Comparison of ENCODE assay signal across 1 cellular context in the genomic region with DNA sequence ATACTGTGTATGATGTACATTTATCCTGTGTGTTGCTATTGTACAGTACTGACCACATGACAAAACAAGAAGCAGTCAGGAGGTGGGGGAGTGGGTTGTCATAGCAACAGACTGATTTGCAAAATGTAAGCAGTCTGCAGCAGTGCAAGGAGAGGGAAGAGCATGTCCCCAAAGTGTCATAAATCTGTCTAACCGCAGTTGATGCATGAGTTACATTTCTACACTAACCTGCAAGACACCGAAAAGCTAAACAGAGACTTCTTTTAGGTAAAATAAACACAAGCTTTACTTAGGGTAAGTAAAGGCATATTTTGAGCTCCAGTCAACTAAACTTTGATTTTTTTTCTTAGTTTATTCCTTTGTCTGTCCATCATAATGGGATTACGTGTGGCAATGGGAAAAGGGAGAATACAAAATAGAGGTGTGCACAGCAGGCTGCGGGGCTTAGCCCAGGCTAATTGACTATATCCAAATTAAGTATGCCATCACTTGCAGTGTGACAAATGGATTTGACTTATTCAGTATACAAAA.
TF ChIP-seq lines count a peak whose summit lies in the region.

No MANE protein-coding gene starts in this region.

TF ChIP-seq in HEK293, 187 proteins besides CTCF, POLR2A, EP300 and RAD21 (continued from another document and continues in another):
- TF ChIP-seq, protein P1, sequence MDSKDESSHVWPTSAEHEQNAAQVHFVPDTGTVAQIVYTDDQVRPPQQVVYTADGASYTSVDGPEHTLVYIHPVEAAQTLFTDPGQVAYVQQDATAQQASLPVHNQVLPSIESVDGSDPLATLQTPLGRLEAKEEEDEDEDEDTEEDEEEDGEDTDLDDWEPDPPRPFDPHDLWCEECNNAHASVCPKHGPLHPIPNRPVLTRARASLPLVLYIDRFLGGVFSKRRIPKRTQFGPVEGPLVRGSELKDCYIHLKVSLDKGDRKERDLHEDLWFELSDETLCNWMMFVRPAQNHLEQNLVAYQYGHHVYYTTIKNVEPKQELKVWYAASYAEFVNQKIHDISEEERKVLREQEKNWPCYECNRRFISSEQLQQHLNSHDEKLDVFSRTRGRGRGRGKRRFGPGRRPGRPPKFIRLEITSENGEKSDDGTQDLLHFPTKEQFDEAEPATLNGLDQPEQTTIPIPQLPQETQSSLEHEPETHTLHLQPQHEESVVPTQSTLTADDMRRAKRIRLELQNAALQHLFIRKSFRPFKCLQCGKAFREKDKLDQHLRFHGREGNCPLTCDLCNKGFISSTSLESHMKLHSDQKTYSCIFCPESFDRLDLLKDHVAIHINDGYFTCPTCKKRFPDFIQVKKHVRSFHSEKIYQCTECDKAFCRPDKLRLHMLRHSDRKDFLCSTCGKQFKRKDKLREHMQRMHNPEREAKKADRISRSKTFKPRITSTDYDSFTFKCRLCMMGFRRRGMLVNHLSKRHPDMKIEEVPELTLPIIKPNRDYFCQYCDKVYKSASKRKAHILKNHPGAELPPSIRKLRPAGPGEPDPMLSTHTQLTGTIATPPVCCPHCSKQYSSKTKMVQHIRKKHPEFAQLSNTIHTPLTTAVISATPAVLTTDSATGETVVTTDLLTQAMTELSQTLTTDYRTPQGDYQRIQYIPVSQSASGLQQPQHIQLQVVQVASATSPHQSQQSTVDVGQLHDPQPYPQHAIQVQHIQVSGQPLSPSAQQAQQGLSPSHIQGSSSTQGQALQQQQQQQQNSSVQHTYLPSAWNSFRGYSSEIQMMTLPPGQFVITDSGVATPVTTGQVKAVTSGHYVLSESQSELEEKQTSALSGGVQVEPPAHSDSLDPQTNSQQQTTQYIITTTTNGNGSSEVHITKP (tag by site-specific recombination; IDR thresholded peaks at IDR 0.05): 0 out of 2 replicates have a peak, but pooled peaks have one; percentile 13
- no peak for TF ChIP-seq SCRT1 (tag by site-specific recombination; IDR thresholded peaks at IDR 0.05; ENCODE audit: borderline replicate concordance)
- TF ChIP-seq, protein P2, sequence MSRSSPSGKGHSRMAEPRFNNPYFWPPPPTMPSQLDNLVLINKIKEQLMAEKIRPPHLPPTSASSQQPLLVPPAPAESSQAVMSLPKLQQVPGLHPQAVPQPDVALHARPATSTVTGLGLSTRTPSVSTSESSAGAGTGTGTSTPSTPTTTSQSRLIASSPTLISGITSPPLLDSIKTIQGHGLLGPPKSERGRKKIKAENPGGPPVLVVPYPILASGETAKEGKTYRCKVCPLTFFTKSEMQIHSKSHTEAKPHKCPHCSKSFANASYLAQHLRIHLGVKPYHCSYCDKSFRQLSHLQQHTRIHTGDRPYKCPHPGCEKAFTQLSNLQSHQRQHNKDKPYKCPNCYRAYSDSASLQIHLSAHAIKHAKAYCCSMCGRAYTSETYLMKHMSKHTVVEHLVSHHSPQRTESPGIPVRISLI (tag by site-specific recombination; IDR thresholded peaks at IDR 0.05): 0 out of 2 replicates have a peak, but pooled peaks have one; percentile 41
- no peak for TF ChIP-seq GLI2 (tag by site-specific recombination; IDR thresholded peaks at IDR 0.05; ENCODE audit: borderline replicate concordance, low read depth)
- TF ChIP-seq, protein P3, sequence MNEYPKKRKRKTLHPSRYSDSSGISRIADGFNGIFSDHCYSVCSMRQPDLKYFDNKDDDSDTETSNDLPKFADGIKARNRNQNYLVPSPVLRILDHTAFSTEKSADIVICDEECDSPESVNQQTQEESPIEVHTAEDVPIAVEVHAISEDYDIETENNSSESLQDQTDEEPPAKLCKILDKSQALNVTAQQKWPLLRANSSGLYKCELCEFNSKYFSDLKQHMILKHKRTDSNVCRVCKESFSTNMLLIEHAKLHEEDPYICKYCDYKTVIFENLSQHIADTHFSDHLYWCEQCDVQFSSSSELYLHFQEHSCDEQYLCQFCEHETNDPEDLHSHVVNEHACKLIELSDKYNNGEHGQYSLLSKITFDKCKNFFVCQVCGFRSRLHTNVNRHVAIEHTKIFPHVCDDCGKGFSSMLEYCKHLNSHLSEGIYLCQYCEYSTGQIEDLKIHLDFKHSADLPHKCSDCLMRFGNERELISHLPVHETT (tag by site-specific recombination; IDR thresholded peaks at IDR 0.05): no peak
- peak; percentile 44; the same call in 1 of the 2 replicates for TF ChIP-seq ZNF561 (tag by site-specific recombination; IDR thresholded peaks at IDR 0.05; ENCODE audit: borderline replicate concordance)
- TF ChIP-seq, protein P4, sequence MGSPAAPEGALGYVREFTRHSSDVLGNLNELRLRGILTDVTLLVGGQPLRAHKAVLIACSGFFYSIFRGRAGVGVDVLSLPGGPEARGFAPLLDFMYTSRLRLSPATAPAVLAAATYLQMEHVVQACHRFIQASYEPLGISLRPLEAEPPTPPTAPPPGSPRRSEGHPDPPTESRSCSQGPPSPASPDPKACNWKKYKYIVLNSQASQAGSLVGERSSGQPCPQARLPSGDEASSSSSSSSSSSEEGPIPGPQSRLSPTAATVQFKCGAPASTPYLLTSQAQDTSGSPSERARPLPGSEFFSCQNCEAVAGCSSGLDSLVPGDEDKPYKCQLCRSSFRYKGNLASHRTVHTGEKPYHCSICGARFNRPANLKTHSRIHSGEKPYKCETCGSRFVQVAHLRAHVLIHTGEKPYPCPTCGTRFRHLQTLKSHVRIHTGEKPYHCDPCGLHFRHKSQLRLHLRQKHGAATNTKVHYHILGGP (tag by site-specific recombination; IDR thresholded peaks at IDR 0.05): peak; percentile 33; the same call in 1 of the 2 replicates
- TF ChIP-seq ZNF843 (tag by site-specific recombination; IDR thresholded peaks at IDR 0.05): peak; percentile 66
- TF ChIP-seq ZNF600 (tag by site-specific recombination; IDR thresholded peaks at IDR 0.05): no peak
- TF ChIP-seq KLF10 (tag by site-specific recombination; IDR thresholded peaks at IDR 0.05): peak; percentile 65; the same call in 1 of the 2 replicates
- no peak for TF ChIP-seq ZNF416 (tag by site-specific recombination; IDR thresholded peaks at IDR 0.05)
- TF ChIP-seq ZNF19 (tag by site-specific recombination; IDR thresholded peaks at IDR 0.05; ENCODE audit: low read depth): no peak
- TF ChIP-seq, protein P5, sequence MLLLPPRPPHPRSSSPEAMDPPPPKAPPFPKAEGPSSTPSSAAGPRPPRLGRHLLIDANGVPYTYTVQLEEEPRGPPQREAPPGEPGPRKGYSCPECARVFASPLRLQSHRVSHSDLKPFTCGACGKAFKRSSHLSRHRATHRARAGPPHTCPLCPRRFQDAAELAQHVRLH (tag by site-specific recombination; IDR thresholded peaks at IDR 0.05): no peak
- TF ChIP-seq ZNF366 (tag by site-specific recombination; conservative IDR thresholded peaks at IDR 0.05): peak; percentile 79
- no peak for TF ChIP-seq ZNF311 (tag by site-specific recombination; IDR thresholded peaks at IDR 0.05; ENCODE audit: borderline replicate concordance)
- TF ChIP-seq ZFP41 (tag by site-specific recombination; IDR thresholded peaks at IDR 0.05; ENCODE audit: borderline replicate concordance): no peak
- TF ChIP-seq, protein P6, sequence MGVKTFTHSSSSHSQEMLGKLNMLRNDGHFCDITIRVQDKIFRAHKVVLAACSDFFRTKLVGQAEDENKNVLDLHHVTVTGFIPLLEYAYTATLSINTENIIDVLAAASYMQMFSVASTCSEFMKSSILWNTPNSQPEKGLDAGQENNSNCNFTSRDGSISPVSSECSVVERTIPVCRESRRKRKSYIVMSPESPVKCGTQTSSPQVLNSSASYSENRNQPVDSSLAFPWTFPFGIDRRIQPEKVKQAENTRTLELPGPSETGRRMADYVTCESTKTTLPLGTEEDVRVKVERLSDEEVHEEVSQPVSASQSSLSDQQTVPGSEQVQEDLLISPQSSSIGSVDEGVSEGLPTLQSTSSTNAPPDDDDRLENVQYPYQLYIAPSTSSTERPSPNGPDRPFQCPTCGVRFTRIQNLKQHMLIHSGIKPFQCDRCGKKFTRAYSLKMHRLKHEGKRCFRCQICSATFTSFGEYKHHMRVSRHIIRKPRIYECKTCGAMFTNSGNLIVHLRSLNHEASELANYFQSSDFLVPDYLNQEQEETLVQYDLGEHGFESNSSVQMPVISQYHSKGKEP (tag by site-specific recombination; IDR thresholded peaks at IDR 0.05): peak; percentile 100
- peak; percentile 62 for TF ChIP-seq SP7 (tag by site-specific recombination; IDR thresholded peaks at IDR 0.05)
- TF ChIP-seq OSR2 (tag by site-specific recombination; IDR thresholded peaks at IDR 0.05): peak; percentile 50; the same call in 1 of the 2 replicates
- no peak for TF ChIP-seq ZNF202 (tag by site-specific recombination; IDR thresholded peaks at IDR 0.05; ENCODE audit: borderline replicate concordance)
- TF ChIP-seq IKZF3 (tag by site-specific recombination; IDR thresholded peaks at IDR 0.05): peak; percentile 41; the same call in 1 of the 2 replicates
- TF ChIP-seq, protein P7, sequence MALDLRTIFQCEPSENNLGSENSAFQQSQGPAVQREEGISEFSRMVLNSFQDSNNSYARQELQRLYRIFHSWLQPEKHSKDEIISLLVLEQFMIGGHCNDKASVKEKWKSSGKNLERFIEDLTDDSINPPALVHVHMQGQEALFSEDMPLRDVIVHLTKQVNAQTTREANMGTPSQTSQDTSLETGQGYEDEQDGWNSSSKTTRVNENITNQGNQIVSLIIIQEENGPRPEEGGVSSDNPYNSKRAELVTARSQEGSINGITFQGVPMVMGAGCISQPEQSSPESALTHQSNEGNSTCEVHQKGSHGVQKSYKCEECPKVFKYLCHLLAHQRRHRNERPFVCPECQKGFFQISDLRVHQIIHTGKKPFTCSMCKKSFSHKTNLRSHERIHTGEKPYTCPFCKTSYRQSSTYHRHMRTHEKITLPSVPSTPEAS (tag by site-specific recombination; IDR thresholded peaks at IDR 0.05): no peak
- peak; percentile 25; the same call in 1 of the 2 replicates for TF ChIP-seq RBAK (tag by site-specific recombination; IDR thresholded peaks at IDR 0.05)
- no peak for TF ChIP-seq EGR2 (tag by site-specific recombination; IDR thresholded peaks at IDR 0.05; ENCODE audit: low read depth)
- TF ChIP-seq ZNF324 (tag by site-specific recombination; IDR thresholded peaks at IDR 0.05): no peak
- TF ChIP-seq ZNF121 (tag by site-specific recombination; IDR thresholded peaks at IDR 0.05): no peak
- TF ChIP-seq ZNF768 (tag by site-specific recombination; IDR thresholded peaks at IDR 0.05): peak; percentile 55; the same call in 1 of the 2 replicates
- no peak for TF ChIP-seq ZNF112 (tag by site-specific recombination; IDR thresholded peaks at IDR 0.05)
- TF ChIP-seq HOXD13 (CRISPR knock-in tag; IDR thresholded peaks at IDR 0.05; ENCODE audit: borderline replicate concordance): no peak
- TF ChIP-seq, protein P8, sequence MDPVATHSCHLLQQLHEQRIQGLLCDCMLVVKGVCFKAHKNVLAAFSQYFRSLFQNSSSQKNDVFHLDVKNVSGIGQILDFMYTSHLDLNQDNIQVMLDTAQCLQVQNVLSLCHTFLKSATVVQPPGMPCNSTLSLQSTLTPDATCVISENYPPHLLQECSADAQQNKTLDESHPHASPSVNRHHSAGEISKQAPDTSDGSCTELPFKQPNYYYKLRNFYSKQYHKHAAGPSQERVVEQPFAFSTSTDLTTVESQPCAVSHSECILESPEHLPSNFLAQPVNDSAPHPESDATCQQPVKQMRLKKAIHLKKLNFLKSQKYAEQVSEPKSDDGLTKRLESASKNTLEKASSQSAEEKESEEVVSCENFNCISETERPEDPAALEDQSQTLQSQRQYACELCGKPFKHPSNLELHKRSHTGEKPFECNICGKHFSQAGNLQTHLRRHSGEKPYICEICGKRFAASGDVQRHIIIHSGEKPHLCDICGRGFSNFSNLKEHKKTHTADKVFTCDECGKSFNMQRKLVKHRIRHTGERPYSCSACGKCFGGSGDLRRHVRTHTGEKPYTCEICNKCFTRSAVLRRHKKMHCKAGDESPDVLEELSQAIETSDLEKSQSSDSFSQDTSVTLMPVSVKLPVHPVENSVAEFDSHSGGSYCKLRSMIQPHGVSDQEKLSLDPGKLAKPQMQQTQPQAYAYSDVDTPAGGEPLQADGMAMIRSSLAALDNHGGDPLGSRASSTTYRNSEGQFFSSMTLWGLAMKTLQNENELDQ (tag by site-specific recombination; IDR thresholded peaks at IDR 0.05; ENCODE audit: low read depth): no peak
- peak; percentile 68 for TF ChIP-seq ZBTB17 (tag by site-specific recombination; IDR thresholded peaks at IDR 0.05)
- TF ChIP-seq ZNF239 (tag by site-specific recombination; IDR thresholded peaks at IDR 0.05): no peak
- TF ChIP-seq, protein P9, sequence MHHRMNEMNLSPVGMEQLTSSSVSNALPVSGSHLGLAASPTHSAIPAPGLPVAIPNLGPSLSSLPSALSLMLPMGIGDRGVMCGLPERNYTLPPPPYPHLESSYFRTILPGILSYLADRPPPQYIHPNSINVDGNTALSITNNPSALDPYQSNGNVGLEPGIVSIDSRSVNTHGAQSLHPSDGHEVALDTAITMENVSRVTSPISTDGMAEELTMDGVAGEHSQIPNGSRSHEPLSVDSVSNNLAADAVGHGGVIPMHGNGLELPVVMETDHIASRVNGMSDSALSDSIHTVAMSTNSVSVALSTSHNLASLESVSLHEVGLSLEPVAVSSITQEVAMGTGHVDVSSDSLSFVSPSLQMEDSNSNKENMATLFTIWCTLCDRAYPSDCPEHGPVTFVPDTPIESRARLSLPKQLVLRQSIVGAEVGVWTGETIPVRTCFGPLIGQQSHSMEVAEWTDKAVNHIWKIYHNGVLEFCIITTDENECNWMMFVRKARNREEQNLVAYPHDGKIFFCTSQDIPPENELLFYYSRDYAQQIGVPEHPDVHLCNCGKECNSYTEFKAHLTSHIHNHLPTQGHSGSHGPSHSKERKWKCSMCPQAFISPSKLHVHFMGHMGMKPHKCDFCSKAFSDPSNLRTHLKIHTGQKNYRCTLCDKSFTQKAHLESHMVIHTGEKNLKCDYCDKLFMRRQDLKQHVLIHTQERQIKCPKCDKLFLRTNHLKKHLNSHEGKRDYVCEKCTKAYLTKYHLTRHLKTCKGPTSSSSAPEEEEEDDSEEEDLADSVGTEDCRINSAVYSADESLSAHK (tag by site-specific recombination; IDR thresholded peaks at IDR 0.05): 0 out of 2 replicates have a peak, but pooled peaks have one; percentile 22
- TF ChIP-seq ZNF530 (tag by site-specific recombination; IDR thresholded peaks at IDR 0.05; ENCODE audit: low read depth): no peak
- TF ChIP-seq ZNF2 (tag by site-specific recombination; IDR thresholded peaks at IDR 0.05): 0 out of 2 replicates have a peak, but pooled peaks have one; percentile 20
- TF ChIP-seq GLIS2 (tag by site-specific recombination; IDR thresholded peaks at IDR 0.05): no peak
- TF ChIP-seq, protein P10, sequence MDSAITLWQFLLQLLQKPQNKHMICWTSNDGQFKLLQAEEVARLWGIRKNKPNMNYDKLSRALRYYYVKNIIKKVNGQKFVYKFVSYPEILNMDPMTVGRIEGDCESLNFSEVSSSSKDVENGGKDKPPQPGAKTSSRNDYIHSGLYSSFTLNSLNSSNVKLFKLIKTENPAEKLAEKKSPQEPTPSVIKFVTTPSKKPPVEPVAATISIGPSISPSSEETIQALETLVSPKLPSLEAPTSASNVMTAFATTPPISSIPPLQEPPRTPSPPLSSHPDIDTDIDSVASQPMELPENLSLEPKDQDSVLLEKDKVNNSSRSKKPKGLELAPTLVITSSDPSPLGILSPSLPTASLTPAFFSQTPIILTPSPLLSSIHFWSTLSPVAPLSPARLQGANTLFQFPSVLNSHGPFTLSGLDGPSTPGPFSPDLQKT (IDR thresholded peaks at IDR 0.05; ENCODE audit: borderline replicate concordance, low read depth, low read length): no peak
- no peak for TF ChIP-seq ZNF548 (tag by site-specific recombination; IDR thresholded peaks at IDR 0.05)
